Comparison of ENCODE assay signal across 11 cellular contexts in genomic region chr22:19772673-19773469, GRCh38. TPM values are rescaled to one million over a fixed set of nuclear protein-coding genes. Genes with fewer than 3 reads are reported as not detected.
DNase-seq lines count a peak whose midpoint lies in the region; ATAC-seq and TF ChIP-seq lines count a peak whose summit lies in the region.
"Had no signal": no experiment of that assay in that cellular context is flagged by ENCODE, and none has a peak within 500 bp of the region (broad histone marks: within the 10 kb centered on the region; RNA-seq: fewer than 3 reads in every experiment).

No MANE protein-coding gene starts in this region.

- H3K4me3 ChIP-seq in H7 (ENCODE audit: insufficient read depth, low read depth, low read length): no peak overlapping the region
- no peak overlapping the region for H3K4me3 ChIP-seq in NB4 (ENCODE audit: low read depth, low read length)

- H3K4me1 Mint-ChIP-seq in CD4-positive, alpha-beta T cell (ENCODE audit: low read depth): peaks cover 9% of the 10 kb centered on the region
- peaks cover 17% of the 10 kb centered on the region for H3K4me1 Mint-ChIP-seq in CD14-positive monocyte

- no peaks in the 10 kb centered on the region for H3K9me3 Mint-ChIP-seq in CD4-positive, alpha-beta T cell
- peaks cover 0 to 9% (median 2%) of the 10 kb centered on the region in 7 donors for H3K9me3 Mint-ChIP-seq in CD14-positive monocyte
- H3K9me3 Mint-ChIP-seq: naive thymus-derived CD8-positive, alpha-beta T cell had no signal

- intact Hi-C loops in CD4-positive, alpha-beta T cell (cut with DNase I, micrococcal nuclease): no loop called here
- intact Hi-C loops in CD14-positive monocyte (cut with micrococcal nuclease): no loop called here

- TF ChIP-seq CTCF in GM13977 (IDR thresholded peaks at IDR 0.05; ENCODE audit: extremely low read depth, insufficient read depth, missing control alignments) (peak; percentile 35), NB4 (IDR thresholded peaks at IDR 0.05; ENCODE audit: low read depth, low read length) (peak; percentile 31), CD14-positive monocyte (IDR thresholded peaks at IDR 0.05) (no peak)
- TF ChIP-seq CTCF in CD4-positive, alpha-beta T cell (IDR thresholded peaks at IDR 0.05): no peak

- H3K27me3 Mint-ChIP-seq in CD4-positive, alpha-beta T cell: peaks cover 69% of the 10 kb centered on the region
- H3K27me3 Mint-ChIP-seq in CD14-positive monocyte (ENCODE audit: low read depth in 3 of 3): peaks cover 39 to 68% (median 51%) of the 10 kb centered on the region in 3 donors

- no peak overlapping the region for H3K27ac Mint-ChIP-seq in CD4-positive, alpha-beta T cell
- H3K27ac Mint-ChIP-seq in CD14-positive monocyte: no peak overlapping the region
- H3K27ac Mint-ChIP-seq: naive thymus-derived CD8-positive, alpha-beta T cell had no signal

- CTCF ChIA-PET in CD4-positive, alpha-beta T cell (lab: Charles Lee): no interaction called here

- in situ Hi-C loops in GM13977 (cut with MboI; ENCODE audit: low pct_unique_long_range_greater_than_20kb, low sequenced_read_pairs, unreplicated experiment): loop anchor here (10.0 kb wide), 1 partner anchor 122 kb away; no protein-coding TSS in a partner anchor

- H3K36me3 Mint-ChIP-seq in CD4-positive, alpha-beta T cell (ENCODE audit: low read depth): no peaks in the 10 kb centered on the region
- peaks cover 0 to 2% of the 10 kb centered on the region in 2 donors for H3K36me3 Mint-ChIP-seq in CD14-positive monocyte
- H3K36me3 Mint-ChIP-seq: naive thymus-derived CD8-positive, alpha-beta T cell had no signal

- H3K36me3 ChIP-seq in H7 (replicated peaks; ENCODE audit: control insufficient read depth, insufficient read depth, low read length): no peaks in the 10 kb centered on the region

- DNase-seq in GM13977 (ENCODE audit: low spot score) (no peak), H7 (peak; percentile 52), NB4 (ENCODE audit: low read depth) (peak; percentile 93), medulla oblongata (ENCODE audit: extremely low spot score) (peak; percentile 3), SKM-1 treated with dmso at 0.1 percent for 144 hours (lab: John Stamatoyannopoulos, UW; ENCODE audit: unreplicated experiment) (no peak), CD14-positive monocyte (ENCODE audit: low spot score) (no peak)
- no peak for DNase-seq in activated CD4-positive, alpha-beta T cell treated with anti-CD3 and anti-CD28 coated beads, Interleukin-2, amount 50 U/mL, for 4 hours
- no peak for DNase-seq in CD4-positive, alpha-beta T cell
- DNase-seq: activated CD4-positive, CD25-positive, alpha-beta regulatory T cell treated with anti-CD3 and anti-CD28 coated beads, Interleukin-2, amount 50 U/mL, for 72 hours; anterior cingulate cortex had no signal

- TF ChIP-seq POLR2A in NB4 (IDR thresholded peaks at IDR 0.05; ENCODE audit: extremely low read depth, insufficient read length): no peak

- POLR2A ChIA-PET in CD4-positive, alpha-beta T cell (lab: Charles Lee): no interaction called here

- no peak for ATAC-seq in CD4-positive, alpha-beta T cell (ENCODE audit: poor library complexity)
- ATAC-seq: naive thymus-derived CD8-positive, alpha-beta T cell had no signal

- H3K27me3 ChIP-seq in H7 (ENCODE audit: control insufficient read depth, insufficient read depth, low read length): peaks cover 9% of the 10 kb centered on the region; the same call in 1 of the 2 replicates
- peaks cover 52% of the 10 kb centered on the region for H3K27me3 ChIP-seq in CD4-positive, alpha-beta T cell (ENCODE audit: control insufficient read depth, insufficient read depth, low read length)

- H3K9me3 ChIP-seq in CD4-positive, alpha-beta T cell (ENCODE audit: control insufficient read depth, low read length): no peaks in the 10 kb centered on the region

- no peak overlapping the region for H3K27ac ChIP-seq in CD4-positive, alpha-beta T cell (ENCODE audit: low read depth, low read length)

- no peak overlapping the region for H3K4me3 Mint-ChIP-seq in CD4-positive, alpha-beta T cell
- H3K4me3 Mint-ChIP-seq in CD14-positive monocyte: peak overlapping the region in 1 of 2 donors; percentile 30
- H3K4me3 Mint-ChIP-seq: naive thymus-derived CD8-positive, alpha-beta T cell had no signal

RNA-seq across cellular contexts. Expression of gene TBX1, which starts 12.3 kb away (rescaled TPM):
- total RNA-seq in H7 (2014; rRNA removed; shearing (Covaris generic)): 6.2 and 6.7 TPM in 2 replicates
- total RNA-seq in CD4-positive, alpha-beta T cell: not detected
- not detected for polyA plus RNA-seq in CD14-positive monocyte
- total RNA-seq: naive thymus-derived CD8-positive, alpha-beta T cell had no signal
- polyA plus RNA-seq: naive thymus-derived CD8-positive, alpha-beta T cell had no signal

RNA-seq across cellular contexts. Expression of gene GP1BB, which starts 49.5 kb away (rescaled TPM):
- total RNA-seq in H7 (2014; rRNA removed; shearing (Covaris generic)): 3.7 and 7.3 TPM in 2 replicates
- total RNA-seq in CD4-positive, alpha-beta T cell: under 1 TPM in 1 of 2 experiments, not detected in 1; 0.22 TPM
- polyA plus RNA-seq in CD14-positive monocyte: 1 to 10 TPM in 1 of 2 donors, under 1 TPM in 1; 0.26 to 1.5 TPM
- polyA plus RNA-seq: naive thymus-derived CD8-positive, alpha-beta T cell had no signal

RNA-seq across cellular contexts. Expression of gene SEPTIN5, which starts 58.6 kb away (rescaled TPM):
- total RNA-seq in H7 (2014; rRNA removed; shearing (Covaris generic)): 28.4 and 36.0 TPM in 2 replicates
- under 1 TPM; 0.71 to 0.75 TPM for total RNA-seq in CD4-positive, alpha-beta T cell
- under 1 TPM in 1 of 2 donors, not detected in 1; 0.50 TPM for polyA plus RNA-seq in CD14-positive monocyte

Comparison
In these comparisons a context has a peak if more than half of its experiments do, and no peak if none do; other contexts are left out.
1. DNase-seq: peak in H7 (single experiment), NB4 (single experiment) and medulla oblongata (single experiment); none in GM13977 (single experiment), activated CD4-positive, alpha-beta T cell treated with anti-CD3 and anti-CD28 coated beads, Interleukin-2, amount 50 U/mL, for 4 hours (0 of 2), SKM-1 treated with dmso at 0.1 percent for 144 hours (single experiment), CD4-positive, alpha-beta T cell (0 of 10) and CD14-positive monocyte (single experiment).
2. CTCF ChIP-seq: peak in GM13977 (single experiment) and NB4 (single experiment); none in CD4-positive, alpha-beta T cell (single experiment) and CD14-positive monocyte (single experiment).
3. RNA of gene SEPTIN5, which starts 58.6 kb away (total RNA-seq): 28.4 to 36.0 TPM in H7; 0.71 to 0.75 TPM in CD4-positive, alpha-beta T cell; every median in the first group is over 10 times any median in the second.